In the genomic region with DNA sequence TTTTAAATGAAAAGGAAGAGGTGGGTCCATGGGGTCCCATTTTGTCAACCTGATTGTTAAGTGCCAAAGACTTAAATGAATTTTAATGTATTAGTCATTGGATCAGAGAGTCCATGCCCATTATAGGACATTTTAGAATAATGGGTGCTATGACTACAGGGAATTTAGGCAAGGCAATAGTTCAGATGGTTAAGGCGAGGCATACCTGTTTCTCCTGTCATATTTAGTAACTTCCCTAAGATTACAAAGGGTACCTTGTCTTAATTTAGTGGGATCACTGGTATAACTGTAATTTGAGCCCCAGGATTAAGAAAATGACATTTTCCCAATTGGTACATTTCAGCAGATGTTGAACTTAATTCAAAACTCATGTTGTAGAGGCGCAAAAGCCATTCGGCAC, we compare ENCODE assay signal across 9 cellular contexts.
"Had no signal": no experiment of that assay in that cellular context is flagged by ENCODE, and none has a peak within 500 bp of the region (broad histone marks: within the 10 kb centered on the region; RNA-seq: fewer than 3 reads in every experiment).

No MANE protein-coding gene starts in this region.

- H3K9me3 Mint-ChIP-seq: HFFc6, IgD-negative memory B cell had no signal

- H3K4me3 ChIP-seq: GM23248, HAP-1 had no signal

- H2AFZ ChIP-seq: GM23248 had no signal

- H3K36me3 ChIP-seq: HAP-1 had no signal

- H3K36me3 Mint-ChIP-seq: IgD-negative memory B cell had no signal

- H3K9me3 ChIP-seq: HAP-1 had no signal

- ATAC-seq: HCT116, HepG2 had no signal

- H3K4me3 Mint-ChIP-seq: HFFc6, IgD-negative memory B cell had no signal

- DNase-seq: GM23248, GOT3, H7, HFFc6 had no signal

- H3K27ac ChIP-seq: GM23248, HL-60 had no signal

- H3K27ac Mint-ChIP-seq: HFFc6, IgD-negative memory B cell had no signal

- H3K9ac ChIP-seq: GM23248 had no signal
